Comparison of ENCODE assay signal across 17 cellular contexts in the genomic region with DNA sequence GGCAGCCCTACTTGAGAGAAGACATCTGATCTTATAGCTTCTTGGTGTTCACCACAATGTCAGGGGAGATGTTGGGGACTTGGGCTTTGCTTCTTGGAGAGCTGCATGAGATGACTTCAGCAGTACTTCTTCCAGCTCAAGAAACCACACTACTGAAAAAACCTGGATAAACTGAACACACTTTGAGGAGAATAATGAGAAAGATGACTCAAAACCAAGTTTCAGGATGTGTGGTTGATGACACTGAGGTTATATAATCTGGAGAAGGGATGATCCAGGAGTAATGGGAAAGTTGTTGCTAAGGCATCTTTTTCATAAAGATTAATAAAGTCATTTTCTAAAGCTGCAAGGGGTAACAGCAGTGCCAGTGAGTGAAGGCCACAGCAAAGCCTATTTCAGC. TPM values are rescaled to one million over a fixed set of nuclear protein-coding genes. Genes with fewer than 3 reads are reported as not detected.
DNase-seq lines count a peak whose midpoint lies in the region; ATAC-seq, FAIRE-seq and TF ChIP-seq lines count a peak whose summit lies in the region.
"Had no signal": no experiment of that assay in that cellular context is flagged by ENCODE, and none has a peak within 500 bp of the region (broad histone marks: within the 10 kb centered on the region; RNA-seq: fewer than 3 reads in every experiment).

No MANE protein-coding gene starts in this region.

- no peaks in the 10 kb centered on the region for H3K4me1 ChIP-seq in body of pancreas
- H3K4me1 ChIP-seq: SJCRH30 had no signal

- in situ Hi-C loops in G401 (cut with HindIII; ENCODE audit: low sequenced_read_pairs) = no loop called here

- H3K27ac Mint-ChIP-seq in HFFc6 = peak overlapping the region; percentile 57; the same call in 1 of the 2 replicates

- H3K36me3 Mint-ChIP-seq in HFFc6 (ENCODE audit: low read depth) = no peaks in the 10 kb centered on the region

- no peak overlapping the region for H3K4me3 Mint-ChIP-seq in HFFc6

- peaks cover 54% of the 10 kb centered on the region for H3K4me1 Mint-ChIP-seq in HFFc6 (ENCODE audit: low read depth)

- no peaks in the 10 kb centered on the region for H3K27me3 ChIP-seq in body of pancreas
- H3K27me3 ChIP-seq: BLaER1 treated with 17β-estradiol and CSF1 and Interleukin-3, amounts not matched to agents 10 nM and 100 nM; SJCRH30 had no signal

- FAIRE-seq in RCC 7860 (lab: Jason Lieb, UNC) = no peak
- FAIRE-seq: GM18507, H1, HepG2 had no signal

- DNase-seq in HFFc6 (peak; percentile 29), RCC 7860 (ENCODE audit: low spot score) (peak; percentile 26), epithelial cell of prostate (ENCODE audit: low read depth, low spot score) (no peak), body of pancreas (no peak), G401 (ENCODE audit: low spot score) (no peak), NCI-H524 (lab: John Stamatoyannopoulos, UW) (no peak)
- DNase-seq: DMS 273 treated with DMSO at 0.1 percent for 48 hours, MM.1S, NCI-H1105 treated with DMSO at 0.1 percent for 48 hours, NCI-H187, RPMI8226, SJCRH30 had no signal

- no peaks in the 10 kb centered on the region for H3K36me3 ChIP-seq in body of pancreas (replicated peaks in 1 of 2; ENCODE audit: insufficient read depth in 1 of 2, low read depth in 2 of 2)
- H3K36me3 ChIP-seq: BLaER1 treated with 17β-estradiol and CSF1 and Interleukin-3, amounts not matched to agents 10 nM and 100 nM; SJCRH30 had no signal

- intact Hi-C loops in body of pancreas (cut with DNase I) = no loop called here

- no peaks in the 10 kb centered on the region; the same call in 1 of the 2 replicates for H3K27me3 Mint-ChIP-seq in HFFc6 (ENCODE audit: insufficient read depth)

- no peak for ATAC-seq in body of pancreas
- no peak for ATAC-seq in GM18519 (IDR thresholded peaks at IDR 0.05; ENCODE audit: low FRiP score, unreplicated experiment)
- ATAC-seq: HepG2 had no signal

- no peaks in the 10 kb centered on the region for H3K9me3 Mint-ChIP-seq in HFFc6

- H3K9me3 ChIP-seq in body of pancreas = no peaks in the 10 kb centered on the region
- H3K9me3 ChIP-seq: BLaER1 treated with 17β-estradiol and CSF1 and Interleukin-3, amounts not matched to agents 10 nM and 100 nM; SJCRH30 had no signal

- TF ChIP-seq CTCF in HFFc6 (IDR thresholded peaks at IDR 0.05) (no peak), body of pancreas (IDR thresholded peaks at IDR 0.05) (no peak)

- H3K27ac ChIP-seq in epithelial cell of prostate (peak overlapping the region; percentile 91), body of pancreas (no peak overlapping the region)
- H3K27ac ChIP-seq: BLaER1 treated with 17β-estradiol and CSF1 and Interleukin-3, amounts not matched to agents 10 nM and 100 nM; SJCRH30 had no signal

- no peak overlapping the region for H3K4me3 ChIP-seq in body of pancreas
- H3K4me3 ChIP-seq: BLaER1 treated with 17β-estradiol and CSF1 and Interleukin-3, amounts not matched to agents 10 nM and 100 nM; SJCRH30 had no signal

- TF ChIP-seq POLR2A in body of pancreas (IDR thresholded peaks at IDR 0.05) = no peak

RNA-seq across cellular contexts. Expression of a gene that starts 58.4 kb away (rescaled TPM):
- 1 to 10 TPM; 3.4 to 8.3 (median 4.4) TPM for total RNA-seq in HFFc6 (2021; fragmentation: NEBNext Ultra II Directional; extraction: Animal tissue kit (Norgen Biotek cat#: 25700))
- total RNA-seq in body of pancreas = 10 to 100 TPM in 1 of 2 donors, 1 to 10 TPM in 1; 5.7 to 19.4 TPM
- 37.0 and 46.6 TPM in 2 replicates for total RNA-seq in G401 (2014; rRNA removed; shearing (Covaris generic))

Comparison
In these comparisons a context has a peak if more than half of its experiments do, and no peak if none do; other contexts are left out.
1. DNase-seq: peak in HFFc6 (single experiment) and RCC 7860 (single experiment); none in epithelial cell of prostate (single experiment), body of pancreas (0 of 4), G401 (single experiment) and NCI-H524 (0 of 2).